Comparison of ENCODE assay signal across 18 cellular contexts in genomic region chr16:27820646-27821345, GRCh38.
"Had no signal": no experiment of that assay in that cellular context is flagged by ENCODE, and none has a peak within 500 bp of the region (broad histone marks: within the 10 kb centered on the region; RNA-seq: fewer than 3 reads in every experiment).

No MANE protein-coding gene starts in this region.

- DNase-seq: activated CD4-positive, alpha-beta memory T cell treated with anti-CD3 and anti-CD28 coated beads for 36 hours; activated CD4-positive, alpha-beta T cell treated with anti-CD3 and anti-CD28 coated beads, Interleukin-2, amount 10 ng/mL, durations not matched to agents 24 days and 14 days; activated CD4-positive, CD25-positive, alpha-beta regulatory T cell treated with anti-CD3 and anti-CD28 coated beads, Interleukin-2, amount 50 U/mL, for 72 hours; activated CD8-positive, alpha-beta memory T cell treated with anti-CD3 and anti-CD28 coated beads, Interleukin-2, amount 50 U/mL, for 48 hours; activated naive CD4-positive, alpha-beta T cell; activated T-cell treated with anti-CD3 and anti-CD28 coated beads, Interleukin-2, amount 50 U/mL, for 24 hours; dermis blood vessel endothelial cell; effector CD8-positive, alpha-beta T cell; left lung; lower lobe of right lung; psoas muscle; stimulated activated CD4-positive, alpha-beta T cell treated with anti-CD3 and anti-CD28 coated beads, Interleukin-12 subunit alpha, Interleukin-12 subunit beta, amount 100 ng/mL, for 4 hours; stimulated activated CD4-positive, alpha-beta T cell treated with anti-CD3 and anti-CD28 coated beads, Interleukin-4, amount 100 ng/mL, for 1 hour; stimulated activated naive CD8-positive, alpha-beta T cell treated with anti-CD3 and anti-CD28 coated beads, Interleukin-15, Interleukin-2, amounts not matched to agents 100 U/mL and 50 U/mL, for 24 hours; T-helper 2 cell had no signal

- ATAC-seq: activated naive CD4-positive, alpha-beta T cell treated with anti-CD3 and anti-CD28 coated beads, Interleukin-2, amount 50 U/mL, for 72 hours; activated T-helper 17 cell treated with anti-CD3 and anti-CD28 coated beads, Interleukin-2, amount 50 U/mL, for 72 hours; left lung; lower lobe of right lung; pancreas; psoas muscle; stimulated activated naive CD8-positive, alpha-beta T cell treated with anti-CD3 and anti-CD28 coated beads, Interleukin-15, Interleukin-2, amounts not matched to agents 100 U/mL and 50 U/mL, for 24 hours had no signal
